9 cellular contexts compared by ENCODE assay signal in the genomic region with DNA sequence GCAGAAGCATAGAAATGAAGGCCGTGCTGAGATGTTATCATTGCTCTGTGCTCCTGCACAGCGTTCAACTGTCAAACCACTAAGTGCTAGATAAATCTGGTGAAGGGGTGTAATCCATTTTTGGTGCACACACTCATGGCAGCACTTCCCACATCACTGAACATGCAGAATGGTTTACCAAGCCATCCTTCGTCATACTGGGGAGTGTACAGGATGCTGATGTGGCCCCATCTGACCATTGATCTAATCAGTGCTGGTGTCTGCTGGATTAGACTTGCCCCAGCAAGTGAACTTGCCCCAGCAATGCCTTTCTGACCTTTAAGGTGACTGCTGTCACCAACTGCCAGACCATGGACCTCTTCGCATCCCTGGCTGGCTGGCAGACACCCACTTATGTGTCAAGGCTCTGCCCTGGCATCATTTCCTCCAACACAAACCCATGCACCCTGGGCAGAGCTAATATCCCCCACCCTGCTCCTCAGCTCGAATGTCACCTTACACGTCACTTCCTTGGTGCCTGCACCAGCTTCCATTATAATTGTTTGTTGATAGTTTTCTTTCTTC. TPM values are rescaled to one million over a fixed set of nuclear protein-coding genes. Genes with fewer than 3 reads are reported as not detected.
DNase-seq lines count a peak whose midpoint lies in the region; ATAC-seq and TF ChIP-seq lines count a peak whose summit lies in the region.
"Had no signal": no experiment of that assay in that cellular context is flagged by ENCODE, and none has a peak within 500 bp of the region (broad histone marks: within the 10 kb centered on the region; RNA-seq: fewer than 3 reads in every experiment).

No MANE protein-coding gene starts in this region.

- H3K9ac ChIP-seq in BLaER1 = no peak overlapping the region

- intact Hi-C loops in prostate gland (cut with DNase I) = no loop called here
- intact Hi-C loops in upper lobe of right lung (cut with DNase I) = no loop called here

- H3K27ac ChIP-seq in BLaER1 = no peak overlapping the region
- H3K27ac ChIP-seq in prostate gland = no peak overlapping the region
- no peak overlapping the region for H3K27ac ChIP-seq in upper lobe of right lung

- TF ChIP-seq CTCF in prostate gland (IDR thresholded peaks at IDR 0.05) = no peak
- no peak for TF ChIP-seq CTCF in upper lobe of right lung (IDR thresholded peaks at IDR 0.05)

- H3K9me3 Mint-ChIP-seq in IgD-negative memory B cell = no peaks in the 10 kb centered on the region
- no peaks in the 10 kb centered on the region for H3K9me3 Mint-ChIP-seq in effector memory CD8-positive, alpha-beta T cell

- H3K4me1 Mint-ChIP-seq in IgD-negative memory B cell = peaks cover 47 to 61% (median 48%) of the 10 kb centered on the region in 3 donors
- H3K4me1 Mint-ChIP-seq in effector memory CD8-positive, alpha-beta T cell (ENCODE audit: low read depth in 2 of 2) = peaks cover 60 to 62% of the 10 kb centered on the region in 2 donors

- H3K4me1 ChIP-seq in BLaER1 (peaks cover 65% of the 10 kb centered on the region), prostate gland (replicated peaks) (no peaks in the 10 kb centered on the region), upper lobe of right lung (peaks cover 4% of the 10 kb centered on the region)

- H3K4me2 ChIP-seq in BLaER1 = peak overlapping the region; percentile 96

- H3K27me3 ChIP-seq in BLaER1 (no peaks in the 10 kb centered on the region), prostate gland (replicated peaks; ENCODE audit: insufficient read depth) (no peaks in the 10 kb centered on the region), upper lobe of right lung (no peaks in the 10 kb centered on the region)
- H3K27me3 ChIP-seq: BE2C had no signal

- peak; percentile 49 for DNase-seq in activated CD4-positive, alpha-beta T cell treated with anti-CD3 and anti-CD28 coated beads, Interleukin-2, amount 50 U/mL, for 1 hour
- peak; percentile 69 to 72 (median 71) for DNase-seq in effector memory CD8-positive, alpha-beta T cell
- no peak for DNase-seq in prostate gland (ENCODE audit: low spot score)
- DNase-seq in SHP77 treated with DMSO at 0.1 percent for 48 hours (lab: John Stamatoyannopoulos, UW) = no peak
- no peak for DNase-seq in upper lobe of right lung
- no peak for DNase-seq in anterior cingulate cortex (lab: John Stamatoyannopoulos, UW)
- DNase-seq: BE2C had no signal

- peak overlapping the region; percentile 0 to 58 (median 33) for H3K27ac Mint-ChIP-seq in IgD-negative memory B cell
- peak overlapping the region; percentile 81 to 90 for H3K27ac Mint-ChIP-seq in effector memory CD8-positive, alpha-beta T cell

- H3K27me3 Mint-ChIP-seq in IgD-negative memory B cell = no peaks in the 10 kb centered on the region
- H3K27me3 Mint-ChIP-seq in effector memory CD8-positive, alpha-beta T cell = no peaks in the 10 kb centered on the region

- peak overlapping the region in 1 of 4 donors; percentile 41 for H3K4me3 Mint-ChIP-seq in IgD-negative memory B cell
- H3K4me3 Mint-ChIP-seq in effector memory CD8-positive, alpha-beta T cell = peak overlapping the region; percentile 64 to 73

- 82% methylated on average over 6 of the region's 6 CpGs for WGBS in prostate gland

- no peak for TF ChIP-seq POLR2A in prostate gland (IDR thresholded peaks at IDR 0.05)

- no peaks in the 10 kb centered on the region for H3K36me3 Mint-ChIP-seq in IgD-negative memory B cell
- H3K36me3 Mint-ChIP-seq in effector memory CD8-positive, alpha-beta T cell (ENCODE audit: insufficient read depth) = peaks cover 25% of the 10 kb centered on the region

- H3K9me3 ChIP-seq in BLaER1 (no peaks in the 10 kb centered on the region), prostate gland (no peaks in the 10 kb centered on the region), upper lobe of right lung (no peaks in the 10 kb centered on the region)
- H3K9me3 ChIP-seq: BE2C had no signal

- H4K20me1 ChIP-seq in BLaER1 = peaks cover 2% of the 10 kb centered on the region; the same call in 1 of the 2 replicates

- ATAC-seq in effector memory CD8-positive, alpha-beta T cell (replicated peaks) = peak; percentile 77
- no peak for ATAC-seq in upper lobe of right lung

- no peak overlapping the region for H3K4me3 ChIP-seq in BLaER1
- H3K4me3 ChIP-seq in prostate gland = no peak overlapping the region
- no peak overlapping the region for H3K4me3 ChIP-seq in upper lobe of right lung

- H3K36me3 ChIP-seq in BLaER1 = no peaks in the 10 kb centered on the region
- H3K36me3 ChIP-seq in prostate gland = no peaks in the 10 kb centered on the region
- no peaks in the 10 kb centered on the region for H3K36me3 ChIP-seq in upper lobe of right lung
- H3K36me3 ChIP-seq: BE2C had no signal

RNA-seq across cellular contexts. Expression of gene SEMA4D, which starts 4.2 kb away (rescaled TPM):
- 35.3 TPM for polyA plus RNA-seq in IgD-negative memory B cell
- 10 to 100 TPM; 17.1 to 52.7 TPM for total RNA-seq in prostate gland
- total RNA-seq in upper lobe of right lung = 46.2 TPM

Comparison
In these comparisons a context has a peak if more than half of its experiments do, and no peak if none do; other contexts are left out.
1. DNase-seq: peak in activated CD4-positive, alpha-beta T cell treated with anti-CD3 and anti-CD28 coated beads, Interleukin-2, amount 50 U/mL, for 1 hour (single experiment) and effector memory CD8-positive, alpha-beta T cell (3 of 3); none in prostate gland (single experiment), SHP77 treated with DMSO at 0.1 percent for 48 hours (single experiment), upper lobe of right lung (single experiment) and anterior cingulate cortex (0 of 58).